Comparison of ENCODE assay signal across 10 cellular contexts in genomic region chr2:112691761-112692370, GRCh38. TPM values are rescaled to one million over a fixed set of nuclear protein-coding genes. Genes with fewer than 3 reads are reported as not detected.
DNase-seq lines count a peak whose midpoint lies in the region; ATAC-seq and TF ChIP-seq lines count a peak whose summit lies in the region.
"Had no signal": no experiment of that assay in that cellular context is flagged by ENCODE, and none has a peak within 500 bp of the region (broad histone marks: within the 10 kb centered on the region; RNA-seq: fewer than 3 reads in every experiment).

No MANE protein-coding gene starts in this region.

- no peak for ATAC-seq in stimulated activated naive CD8-positive, alpha-beta T cell treated with anti-CD3 and anti-CD28 coated beads, Interleukin-15, amount 100 ng/mL, for 72 hours
- ATAC-seq in activated T-helper 17 cell treated with anti-CD3 and anti-CD28 coated beads, Interleukin-2, amount 50 U/mL, for 72 hours (replicated peaks) = peak; percentile 10

- H3K4me3 ChIP-seq in hepatocyte = no peak overlapping the region
- H3K4me3 ChIP-seq: mucosa of descending colon, tibial artery had no signal

- no peaks in the 10 kb centered on the region for H3K27me3 ChIP-seq in hepatocyte
- H3K27me3 ChIP-seq: tibial artery had no signal

- H3K4me3 Mint-ChIP-seq in stimulated activated naive CD8-positive, alpha-beta T cell treated with anti-CD3 and anti-CD28 coated beads, Interleukin-15, Interleukin-2, amounts not matched to agents 100 ng/mL and 50 ng/mL, for 24 hours = no peak overlapping the region
- no peak overlapping the region for H3K4me3 Mint-ChIP-seq in stimulated activated naive CD8-positive, alpha-beta T cell treated with anti-CD3 and anti-CD28 coated beads, Interleukin-15, amount 100 ng/mL, for 72 hours
- peak overlapping the region; percentile 79 for H3K4me3 Mint-ChIP-seq in activated T-helper 17 cell treated with anti-CD3 and anti-CD28 coated beads, Interleukin-2, amount 50 U/mL, for 72 hours

- H3K9me2 ChIP-seq in hepatocyte (replicated peaks; ENCODE audit: insufficient read depth) = no peaks in the 10 kb centered on the region

- no peak for DNase-seq in stimulated activated naive CD8-positive, alpha-beta T cell treated with anti-CD3 and anti-CD28 coated beads, Interleukin-15, amount 100 ng/mL, for 72 hours
- no peak for DNase-seq in hepatocyte (ENCODE audit: low spot score)
- DNase-seq in GM10248 (ENCODE audit: extremely low spot score) = no peak
- DNase-seq in islet precursor cell = no peak
- DNase-seq in NCI-H2029 (lab: John Stamatoyannopoulos, UW) = no peak
- DNase-seq in NCI-H187 treated with DMSO at 0.1 percent for 48 hours (lab: John Stamatoyannopoulos, UW) = no peak
- DNase-seq: tibial artery had no signal

- no peaks in the 10 kb centered on the region for H3K79me2 ChIP-seq in hepatocyte

- CTCF ChIA-PET in GM10248 (lab: Yijun Ruan, JAX) = interaction anchor here (0.7 to 5.2 kb wide), 27 partner anchors 10 to 108 kb away, joined by 3 to 43 read pairs (median 6); partner anchors contain the start of gene SLC20A1

- H3K27ac Mint-ChIP-seq in stimulated activated naive CD8-positive, alpha-beta T cell treated with anti-CD3 and anti-CD28 coated beads, Interleukin-15, Interleukin-2, amounts not matched to agents 100 ng/mL and 50 ng/mL, for 24 hours = peak overlapping the region; percentile 49
- H3K27ac Mint-ChIP-seq in stimulated activated naive CD8-positive, alpha-beta T cell treated with anti-CD3 and anti-CD28 coated beads, Interleukin-15, amount 100 ng/mL, for 72 hours = no peak overlapping the region
- peak overlapping the region; percentile 92 for H3K27ac Mint-ChIP-seq in activated T-helper 17 cell treated with anti-CD3 and anti-CD28 coated beads, Interleukin-2, amount 50 U/mL, for 72 hours

- H3K36me3 Mint-ChIP-seq in stimulated activated naive CD8-positive, alpha-beta T cell treated with anti-CD3 and anti-CD28 coated beads, Interleukin-15, Interleukin-2, amounts not matched to agents 100 ng/mL and 50 ng/mL, for 24 hours (ENCODE audit: low read depth) = no peaks in the 10 kb centered on the region
- H3K36me3 Mint-ChIP-seq in activated T-helper 17 cell treated with anti-CD3 and anti-CD28 coated beads, Interleukin-2, amount 50 U/mL, for 72 hours (ENCODE audit: low read depth) = no peaks in the 10 kb centered on the region

- no peaks in the 10 kb centered on the region for H4K20me1 ChIP-seq in hepatocyte (ENCODE audit: insufficient read depth, poor library complexity, severe bottlenecking)

- peaks cover 33% of the 10 kb centered on the region for H3K4me1 Mint-ChIP-seq in stimulated activated naive CD8-positive, alpha-beta T cell treated with anti-CD3 and anti-CD28 coated beads, Interleukin-15, Interleukin-2, amounts not matched to agents 100 ng/mL and 50 ng/mL, for 24 hours (ENCODE audit: low read depth)
- peaks cover 31% of the 10 kb centered on the region for H3K4me1 Mint-ChIP-seq in stimulated activated naive CD8-positive, alpha-beta T cell treated with anti-CD3 and anti-CD28 coated beads, Interleukin-15, amount 100 ng/mL, for 72 hours
- H3K4me1 Mint-ChIP-seq in activated T-helper 17 cell treated with anti-CD3 and anti-CD28 coated beads, Interleukin-2, amount 50 U/mL, for 72 hours = peaks cover 28% of the 10 kb centered on the region

- 83% methylated on average over 4 of the region's 4 CpGs for WGBS in hepatocyte (ENCODE audit: low lambda C conversion rate, missing lambda C conversion rate)

- POLR2A ChIA-PET in GM10248 (lab: Yijun Ruan, JAX) = interaction anchor here (1.1 to 1.3 kb wide), 4 partner anchors 16 to 46 kb away, joined by 5 to 7 read pairs (median 6); partner anchors contain the start of gene SLC20A1

- H3K27me3 Mint-ChIP-seq in stimulated activated naive CD8-positive, alpha-beta T cell treated with anti-CD3 and anti-CD28 coated beads, Interleukin-15, Interleukin-2, amounts not matched to agents 100 ng/mL and 50 ng/mL, for 24 hours = no peaks in the 10 kb centered on the region
- no peaks in the 10 kb centered on the region for H3K27me3 Mint-ChIP-seq in stimulated activated naive CD8-positive, alpha-beta T cell treated with anti-CD3 and anti-CD28 coated beads, Interleukin-15, amount 100 ng/mL, for 72 hours
- no peaks in the 10 kb centered on the region for H3K27me3 Mint-ChIP-seq in activated T-helper 17 cell treated with anti-CD3 and anti-CD28 coated beads, Interleukin-2, amount 50 U/mL, for 72 hours

- H3K4me1 ChIP-seq in hepatocyte (ENCODE audit: insufficient read depth) = peaks cover 7% of the 10 kb centered on the region
- H3K4me1 ChIP-seq: tibial artery had no signal

- peak overlapping the region; percentile 88 for H3K27ac ChIP-seq in hepatocyte
- H3K27ac ChIP-seq: tibial artery had no signal

- no peak for TF ChIP-seq CTCF in hepatocyte (IDR thresholded peaks at IDR 0.05; ENCODE audit: poor library complexity)
- no peak for TF ChIP-seq CTCF in GM10248 (IDR thresholded peaks at IDR 0.05; ENCODE audit: control extremely low read depth, extremely low read depth, low read depth, missing control alignments)

- H3K4me2 ChIP-seq in hepatocyte = no peak overlapping the region

- no peaks in the 10 kb centered on the region for H3K9me3 Mint-ChIP-seq in stimulated activated naive CD8-positive, alpha-beta T cell treated with anti-CD3 and anti-CD28 coated beads, Interleukin-15, Interleukin-2, amounts not matched to agents 100 ng/mL and 50 ng/mL, for 24 hours
- H3K9me3 Mint-ChIP-seq in stimulated activated naive CD8-positive, alpha-beta T cell treated with anti-CD3 and anti-CD28 coated beads, Interleukin-15, amount 100 ng/mL, for 72 hours = no peaks in the 10 kb centered on the region
- no peaks in the 10 kb centered on the region for H3K9me3 Mint-ChIP-seq in activated T-helper 17 cell treated with anti-CD3 and anti-CD28 coated beads, Interleukin-2, amount 50 U/mL, for 72 hours

- H2AFZ ChIP-seq in hepatocyte = no peak overlapping the region

- H3K36me3 ChIP-seq in hepatocyte (replicated peaks; ENCODE audit: insufficient read depth, low read depth) = no peaks in the 10 kb centered on the region
- H3K36me3 ChIP-seq: tibial artery had no signal

- no peaks in the 10 kb centered on the region for H3K9me3 ChIP-seq in hepatocyte (ENCODE audit: low read depth)
- H3K9me3 ChIP-seq: mucosa of descending colon, tibial artery had no signal

RNA-seq across cellular contexts. Expression of gene NT5DC4, which starts 29.0 kb away (rescaled TPM):
- not detected for total RNA-seq in activated T-helper 17 cell treated with anti-CD3 and anti-CD28 coated beads, Interleukin-2, amount 50 U/mL, for 72 hours
- 1.2 and 2.7 TPM in 2 replicates for total RNA-seq in hepatocyte
- 0.79 and 2.3 TPM in 2 replicates for polyA plus RNA-seq in hepatocyte
- total RNA-seq: mucosa of descending colon had no signal

RNA-seq across cellular contexts. Expression of gene SLC20A1, which starts 46.1 kb away (rescaled TPM):
- 100 to 1,000 TPM in 1 of 2 donors, 10 to 100 TPM in 1; 77.3 to 124 TPM for total RNA-seq in activated T-helper 17 cell treated with anti-CD3 and anti-CD28 coated beads, Interleukin-2, amount 50 U/mL, for 72 hours
- total RNA-seq in hepatocyte = 106 and 135 TPM in 2 replicates
- polyA plus RNA-seq in hepatocyte = 63.6 and 66.7 TPM in 2 replicates

Comparison
In these comparisons a context has a peak if more than half of its experiments do, and no peak if none do; other contexts are left out.
1. H3K27ac Mint-ChIP-seq: peak in stimulated activated naive CD8-positive, alpha-beta T cell treated with anti-CD3 and anti-CD28 coated beads, Interleukin-15, Interleukin-2, amounts not matched to agents 100 ng/mL and 50 ng/mL, for 24 hours (single experiment) and activated T-helper 17 cell treated with anti-CD3 and anti-CD28 coated beads, Interleukin-2, amount 50 U/mL, for 72 hours (single experiment); none in stimulated activated naive CD8-positive, alpha-beta T cell treated with anti-CD3 and anti-CD28 coated beads, Interleukin-15, amount 100 ng/mL, for 72 hours (0 of 2).